2 cellular contexts compared by ENCODE assay signal in the genomic region with DNA sequence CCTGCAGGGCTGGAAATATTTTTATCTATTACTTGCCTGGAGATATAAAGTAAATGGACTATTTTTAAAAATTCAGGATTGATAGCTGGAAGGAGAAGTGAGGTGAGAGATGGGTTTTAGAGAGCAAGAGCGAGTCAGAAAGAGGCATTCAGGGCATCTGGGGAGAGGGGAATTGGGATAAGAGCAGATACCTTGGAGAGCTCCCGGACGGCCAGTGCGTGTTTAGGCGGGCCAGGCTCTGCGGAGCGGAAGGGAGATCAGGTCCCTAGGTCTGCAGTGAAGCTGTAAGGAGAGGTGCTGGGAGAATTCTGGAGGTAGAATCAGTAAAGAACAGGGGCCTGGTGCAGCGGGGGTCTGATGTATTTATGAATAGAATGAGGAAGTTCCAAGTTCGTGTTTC.
TF ChIP-seq lines count a peak whose summit lies in the region.

No MANE protein-coding gene starts in this region.

TF ChIP-seq in Ishikawa, 13 proteins besides CTCF, POLR2A, EP300 and RAD21 (continued from another document):
- TF ChIP-seq, protein P1, sequence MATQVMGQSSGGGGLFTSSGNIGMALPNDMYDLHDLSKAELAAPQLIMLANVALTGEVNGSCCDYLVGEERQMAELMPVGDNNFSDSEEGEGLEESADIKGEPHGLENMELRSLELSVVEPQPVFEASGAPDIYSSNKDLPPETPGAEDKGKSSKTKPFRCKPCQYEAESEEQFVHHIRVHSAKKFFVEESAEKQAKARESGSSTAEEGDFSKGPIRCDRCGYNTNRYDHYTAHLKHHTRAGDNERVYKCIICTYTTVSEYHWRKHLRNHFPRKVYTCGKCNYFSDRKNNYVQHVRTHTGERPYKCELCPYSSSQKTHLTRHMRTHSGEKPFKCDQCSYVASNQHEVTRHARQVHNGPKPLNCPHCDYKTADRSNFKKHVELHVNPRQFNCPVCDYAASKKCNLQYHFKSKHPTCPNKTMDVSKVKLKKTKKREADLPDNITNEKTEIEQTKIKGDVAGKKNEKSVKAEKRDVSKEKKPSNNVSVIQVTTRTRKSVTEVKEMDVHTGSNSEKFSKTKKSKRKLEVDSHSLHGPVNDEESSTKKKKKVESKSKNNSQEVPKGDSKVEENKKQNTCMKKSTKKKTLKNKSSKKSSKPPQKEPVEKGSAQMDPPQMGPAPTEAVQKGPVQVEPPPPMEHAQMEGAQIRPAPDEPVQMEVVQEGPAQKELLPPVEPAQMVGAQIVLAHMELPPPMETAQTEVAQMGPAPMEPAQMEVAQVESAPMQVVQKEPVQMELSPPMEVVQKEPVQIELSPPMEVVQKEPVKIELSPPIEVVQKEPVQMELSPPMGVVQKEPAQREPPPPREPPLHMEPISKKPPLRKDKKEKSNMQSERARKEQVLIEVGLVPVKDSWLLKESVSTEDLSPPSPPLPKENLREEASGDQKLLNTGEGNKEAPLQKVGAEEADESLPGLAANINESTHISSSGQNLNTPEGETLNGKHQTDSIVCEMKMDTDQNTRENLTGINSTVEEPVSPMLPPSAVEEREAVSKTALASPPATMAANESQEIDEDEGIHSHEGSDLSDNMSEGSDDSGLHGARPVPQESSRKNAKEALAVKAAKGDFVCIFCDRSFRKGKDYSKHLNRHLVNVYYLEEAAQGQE (IDR thresholded peaks at IDR 0.05; ENCODE audit: low read depth): peak; percentile 92

TF ChIP-seq in K562, 482 proteins besides CTCF, POLR2A, EP300 and RAD21 (continued from another document):
- TF ChIP-seq, protein P1 (CRISPR knock-in tag; IDR thresholded peaks at IDR 0.05; ENCODE audit: low read depth): peak; percentile 91
- TF ChIP-seq ZNF668 (CRISPR knock-in tag; IDR thresholded peaks at IDR 0.05) (no peak), FOXJ2 (tag; IDR thresholded peaks at IDR 0.05) (no peak), NCOA6 (IDR thresholded peaks at IDR 0.05) (no peak), TEAD1 (CRISPR knock-in tag; IDR thresholded peaks at IDR 0.05) (peak in 1 of 2 experiments; percentile 30; a peak in 1 of 4 replicates), PRMT5 (CRISPR knock-in tag; IDR thresholded peaks at IDR 0.05) (peak; percentile 65; the same call in 1 of the 2 replicates), ZNF124 (CRISPR knock-in tag; IDR thresholded peaks at IDR 0.05) (no peak), RCOR1 (IDR thresholded peaks at IDR 0.05; ENCODE audit: borderline replicate concordance in 1 of 2, low read depth in 2 of 2, low read length in 2 of 2) (peak in 1 of 2 experiments; percentile 43; a peak in 1 of 4 replicates), MIER1 (IDR thresholded peaks at IDR 0.05; ENCODE audit: low read depth) (peak; percentile 91), RB1 (IDR thresholded peaks at IDR 0.05; ENCODE audit: low read depth) (0 out of 2 replicates have a peak, but pooled peaks have one; percentile 20), CXXC5 (CRISPR knock-in tag; IDR thresholded peaks at IDR 0.05) (peak; percentile 57), CAMTA2 (CRISPR knock-in tag; conservative IDR thresholded peaks at IDR 0.05) (no peak)
- TF ChIP-seq, protein P2, sequence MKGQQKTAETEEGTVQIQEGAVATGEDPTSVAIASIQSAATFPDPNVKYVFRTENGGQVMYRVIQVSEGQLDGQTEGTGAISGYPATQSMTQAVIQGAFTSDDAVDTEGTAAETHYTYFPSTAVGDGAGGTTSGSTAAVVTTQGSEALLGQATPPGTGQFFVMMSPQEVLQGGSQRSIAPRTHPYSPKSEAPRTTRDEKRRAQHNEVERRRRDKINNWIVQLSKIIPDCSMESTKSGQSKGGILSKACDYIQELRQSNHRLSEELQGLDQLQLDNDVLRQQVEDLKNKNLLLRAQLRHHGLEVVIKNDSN (CRISPR knock-in tag; IDR thresholded peaks at IDR 0.05): no peak
- TF ChIP-seq, protein P3, sequence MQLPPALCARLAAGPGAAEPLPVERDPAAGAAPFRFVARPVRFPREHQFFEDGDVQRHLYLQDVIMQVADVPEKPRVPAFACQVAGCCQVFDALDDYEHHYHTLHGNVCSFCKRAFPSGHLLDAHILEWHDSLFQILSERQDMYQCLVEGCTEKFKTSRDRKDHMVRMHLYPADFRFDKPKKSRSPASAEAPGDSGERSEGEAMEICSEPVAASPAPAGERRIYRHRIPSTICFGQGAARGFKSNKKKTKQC (CRISPR knock-in tag; IDR thresholded peaks at IDR 0.05): peak; percentile 68; the same call in 1 of the 2 replicates
- TF ChIP-seq, protein P4, sequence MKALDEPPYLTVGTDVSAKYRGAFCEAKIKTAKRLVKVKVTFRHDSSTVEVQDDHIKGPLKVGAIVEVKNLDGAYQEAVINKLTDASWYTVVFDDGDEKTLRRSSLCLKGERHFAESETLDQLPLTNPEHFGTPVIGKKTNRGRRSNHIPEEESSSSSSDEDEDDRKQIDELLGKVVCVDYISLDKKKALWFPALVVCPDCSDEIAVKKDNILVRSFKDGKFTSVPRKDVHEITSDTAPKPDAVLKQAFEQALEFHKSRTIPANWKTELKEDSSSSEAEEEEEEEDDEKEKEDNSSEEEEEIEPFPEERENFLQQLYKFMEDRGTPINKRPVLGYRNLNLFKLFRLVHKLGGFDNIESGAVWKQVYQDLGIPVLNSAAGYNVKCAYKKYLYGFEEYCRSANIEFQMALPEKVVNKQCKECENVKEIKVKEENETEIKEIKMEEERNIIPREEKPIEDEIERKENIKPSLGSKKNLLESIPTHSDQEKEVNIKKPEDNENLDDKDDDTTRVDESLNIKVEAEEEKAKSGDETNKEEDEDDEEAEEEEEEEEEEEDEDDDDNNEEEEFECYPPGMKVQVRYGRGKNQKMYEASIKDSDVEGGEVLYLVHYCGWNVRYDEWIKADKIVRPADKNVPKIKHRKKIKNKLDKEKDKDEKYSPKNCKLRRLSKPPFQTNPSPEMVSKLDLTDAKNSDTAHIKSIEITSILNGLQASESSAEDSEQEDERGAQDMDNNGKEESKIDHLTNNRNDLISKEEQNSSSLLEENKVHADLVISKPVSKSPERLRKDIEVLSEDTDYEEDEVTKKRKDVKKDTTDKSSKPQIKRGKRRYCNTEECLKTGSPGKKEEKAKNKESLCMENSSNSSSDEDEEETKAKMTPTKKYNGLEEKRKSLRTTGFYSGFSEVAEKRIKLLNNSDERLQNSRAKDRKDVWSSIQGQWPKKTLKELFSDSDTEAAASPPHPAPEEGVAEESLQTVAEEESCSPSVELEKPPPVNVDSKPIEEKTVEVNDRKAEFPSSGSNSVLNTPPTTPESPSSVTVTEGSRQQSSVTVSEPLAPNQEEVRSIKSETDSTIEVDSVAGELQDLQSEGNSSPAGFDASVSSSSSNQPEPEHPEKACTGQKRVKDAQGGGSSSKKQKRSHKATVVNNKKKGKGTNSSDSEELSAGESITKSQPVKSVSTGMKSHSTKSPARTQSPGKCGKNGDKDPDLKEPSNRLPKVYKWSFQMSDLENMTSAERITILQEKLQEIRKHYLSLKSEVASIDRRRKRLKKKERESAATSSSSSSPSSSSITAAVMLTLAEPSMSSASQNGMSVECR (CRISPR knock-in tag; IDR thresholded peaks at IDR 0.05): peak; percentile 61
- TF ChIP-seq, protein P5, sequence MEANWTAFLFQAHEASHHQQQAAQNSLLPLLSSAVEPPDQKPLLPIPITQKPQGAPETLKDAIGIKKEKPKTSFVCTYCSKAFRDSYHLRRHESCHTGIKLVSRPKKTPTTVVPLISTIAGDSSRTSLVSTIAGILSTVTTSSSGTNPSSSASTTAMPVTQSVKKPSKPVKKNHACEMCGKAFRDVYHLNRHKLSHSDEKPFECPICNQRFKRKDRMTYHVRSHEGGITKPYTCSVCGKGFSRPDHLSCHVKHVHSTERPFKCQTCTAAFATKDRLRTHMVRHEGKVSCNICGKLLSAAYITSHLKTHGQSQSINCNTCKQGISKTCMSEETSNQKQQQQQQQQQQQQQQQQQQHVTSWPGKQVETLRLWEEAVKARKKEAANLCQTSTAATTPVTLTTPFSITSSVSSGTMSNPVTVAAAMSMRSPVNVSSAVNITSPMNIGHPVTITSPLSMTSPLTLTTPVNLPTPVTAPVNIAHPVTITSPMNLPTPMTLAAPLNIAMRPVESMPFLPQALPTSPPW (CRISPR knock-in tag; IDR thresholded peaks at IDR 0.05): peak; percentile 26; the same call in 1 of the 2 replicates
- TF ChIP-seq, protein P6, sequence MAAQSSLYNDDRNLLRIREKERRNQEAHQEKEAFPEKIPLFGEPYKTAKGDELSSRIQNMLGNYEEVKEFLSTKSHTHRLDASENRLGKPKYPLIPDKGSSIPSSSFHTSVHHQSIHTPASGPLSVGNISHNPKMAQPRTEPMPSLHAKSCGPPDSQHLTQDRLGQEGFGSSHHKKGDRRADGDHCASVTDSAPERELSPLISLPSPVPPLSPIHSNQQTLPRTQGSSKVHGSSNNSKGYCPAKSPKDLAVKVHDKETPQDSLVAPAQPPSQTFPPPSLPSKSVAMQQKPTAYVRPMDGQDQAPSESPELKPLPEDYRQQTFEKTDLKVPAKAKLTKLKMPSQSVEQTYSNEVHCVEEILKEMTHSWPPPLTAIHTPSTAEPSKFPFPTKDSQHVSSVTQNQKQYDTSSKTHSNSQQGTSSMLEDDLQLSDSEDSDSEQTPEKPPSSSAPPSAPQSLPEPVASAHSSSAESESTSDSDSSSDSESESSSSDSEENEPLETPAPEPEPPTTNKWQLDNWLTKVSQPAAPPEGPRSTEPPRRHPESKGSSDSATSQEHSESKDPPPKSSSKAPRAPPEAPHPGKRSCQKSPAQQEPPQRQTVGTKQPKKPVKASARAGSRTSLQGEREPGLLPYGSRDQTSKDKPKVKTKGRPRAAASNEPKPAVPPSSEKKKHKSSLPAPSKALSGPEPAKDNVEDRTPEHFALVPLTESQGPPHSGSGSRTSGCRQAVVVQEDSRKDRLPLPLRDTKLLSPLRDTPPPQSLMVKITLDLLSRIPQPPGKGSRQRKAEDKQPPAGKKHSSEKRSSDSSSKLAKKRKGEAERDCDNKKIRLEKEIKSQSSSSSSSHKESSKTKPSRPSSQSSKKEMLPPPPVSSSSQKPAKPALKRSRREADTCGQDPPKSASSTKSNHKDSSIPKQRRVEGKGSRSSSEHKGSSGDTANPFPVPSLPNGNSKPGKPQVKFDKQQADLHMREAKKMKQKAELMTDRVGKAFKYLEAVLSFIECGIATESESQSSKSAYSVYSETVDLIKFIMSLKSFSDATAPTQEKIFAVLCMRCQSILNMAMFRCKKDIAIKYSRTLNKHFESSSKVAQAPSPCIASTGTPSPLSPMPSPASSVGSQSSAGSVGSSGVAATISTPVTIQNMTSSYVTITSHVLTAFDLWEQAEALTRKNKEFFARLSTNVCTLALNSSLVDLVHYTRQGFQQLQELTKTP (IDR thresholded peaks at IDR 0.05; ENCODE audit: low read depth in 1 of 2, partially characterized antibody in 2 of 2): peak in 1 of 2 experiments; percentile 77
